In the genomic region with DNA sequence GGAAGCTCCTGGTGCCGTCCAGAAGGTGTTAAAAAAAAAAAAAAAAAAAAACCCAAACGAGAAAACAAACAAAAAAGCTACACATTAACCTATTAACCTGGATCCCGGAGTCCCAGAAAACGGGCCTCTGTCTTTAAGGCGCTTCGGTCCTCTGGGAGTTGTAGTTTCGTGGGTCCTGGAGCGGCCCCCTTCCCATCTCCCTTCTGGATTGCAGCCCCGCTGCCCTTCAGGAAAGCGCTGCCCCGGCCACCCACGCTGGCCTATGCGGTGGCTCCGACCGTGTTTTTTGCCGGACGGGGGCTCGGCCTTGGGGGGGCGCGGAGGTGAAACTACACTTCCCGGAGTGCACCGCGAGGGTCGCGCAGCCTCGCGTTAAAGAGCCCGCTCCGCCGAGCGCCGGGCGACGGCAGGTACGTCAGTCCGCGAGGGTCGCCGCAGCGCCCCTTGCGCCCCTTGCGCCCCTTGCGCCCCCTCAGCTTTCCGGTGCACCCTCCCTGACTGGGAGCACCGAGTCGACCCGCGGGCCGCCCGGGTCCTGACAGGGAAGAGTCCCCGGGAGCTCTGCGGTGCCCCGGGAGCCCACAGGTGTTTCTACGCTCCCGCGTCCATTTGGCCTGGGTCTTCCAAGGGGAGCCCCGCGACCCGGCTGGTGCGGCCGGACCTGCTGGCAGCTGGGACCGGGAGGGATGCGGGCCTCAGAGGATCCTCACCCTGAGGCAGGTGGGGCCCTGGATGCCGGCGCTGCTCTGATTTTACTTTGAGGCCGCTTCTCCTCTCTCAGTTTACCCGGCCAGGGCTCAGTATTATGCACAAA, we compare ENCODE assay signal across 1 cellular context.
TF ChIP-seq lines count a peak whose summit lies in the region.

Gene FCSK, plus strand, starts transcription at position 375 of the 814 bp plus-strand sequence. CDS start 8,596 bp downstream, outside the sequence.

TF ChIP-seq in GM12878, 131 proteins besides CTCF, POLR2A, EP300 and RAD21 (continues in another document):
- TF ChIP-seq BHLHE40 (IDR thresholded peaks at IDR 0.05; ENCODE audit: borderline replicate concordance in 1 of 2, low read depth in 2 of 2, low read length in 1 of 2), result 0 out of 4 replicates have a peak, but pooled peaks of 1 of the 2 experiments have one; percentile 34
- no peak for TF ChIP-seq PBX3 (IDR thresholded peaks at IDR 0.05; ENCODE audit: insufficient replicate concordance, low read depth, low read length)
- peak; percentile 33; the same call in 1 of the 2 replicates for TF ChIP-seq ATF7 (IDR thresholded peaks at IDR 0.05; ENCODE audit: low read depth)
- TF ChIP-seq STAT3 (IDR thresholded peaks at IDR 0.05; ENCODE audit: low read depth, low read length), result no peak
- no peak for TF ChIP-seq TCF7 (IDR thresholded peaks at IDR 0.05; ENCODE audit: borderline replicate concordance)
- no peak for TF ChIP-seq NFIC (IDR thresholded peaks at IDR 0.05; ENCODE audit: low read depth, low read length)
- TF ChIP-seq ZNF592 (IDR thresholded peaks at IDR 0.05), result no peak
- TF ChIP-seq, protein P1, sequence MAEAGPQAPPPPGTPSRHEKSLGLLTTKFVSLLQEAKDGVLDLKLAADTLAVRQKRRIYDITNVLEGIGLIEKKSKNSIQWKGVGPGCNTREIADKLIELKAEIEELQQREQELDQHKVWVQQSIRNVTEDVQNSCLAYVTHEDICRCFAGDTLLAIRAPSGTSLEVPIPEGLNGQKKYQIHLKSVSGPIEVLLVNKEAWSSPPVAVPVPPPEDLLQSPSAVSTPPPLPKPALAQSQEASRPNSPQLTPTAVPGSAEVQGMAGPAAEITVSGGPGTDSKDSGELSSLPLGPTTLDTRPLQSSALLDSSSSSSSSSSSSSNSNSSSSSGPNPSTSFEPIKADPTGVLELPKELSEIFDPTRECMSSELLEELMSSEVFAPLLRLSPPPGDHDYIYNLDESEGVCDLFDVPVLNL (IDR thresholded peaks at IDR 0.05; ENCODE audit: low read depth, low read length), result no peak
- 0 out of 2 replicates have a peak, but pooled peaks have one; percentile 11 for TF ChIP-seq REST (IDR thresholded peaks at IDR 0.05; ENCODE audit: low read depth, low read length)
- TF ChIP-seq CREB1 (IDR thresholded peaks at IDR 0.05; ENCODE audit: low read depth), result peak; percentile 91
- no peak for TF ChIP-seq CHD1 (IDR thresholded peaks at IDR 0.05; ENCODE audit: low read depth, low read length)
- TF ChIP-seq ETV6 (conservative IDR thresholded peaks at IDR 0.05 in 1 of 2, IDR thresholded peaks at IDR 0.05 in 1 of 2; ENCODE audit: borderline replicate concordance in 1 of 2, low read depth in 1 of 2), result no peak
- TF ChIP-seq, protein P2, sequence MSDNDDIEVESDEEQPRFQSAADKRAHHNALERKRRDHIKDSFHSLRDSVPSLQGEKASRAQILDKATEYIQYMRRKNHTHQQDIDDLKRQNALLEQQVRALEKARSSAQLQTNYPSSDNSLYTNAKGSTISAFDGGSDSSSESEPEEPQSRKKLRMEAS (IDR thresholded peaks at IDR 0.05; ENCODE audit: low read depth, low read length), result no peak
- peak; percentile 82 for TF ChIP-seq NKRF (conservative IDR thresholded peaks at IDR 0.05)
- TF ChIP-seq EZH2 (IDR thresholded peaks at IDR 0.05; ENCODE audit: borderline replicate concordance, control insufficient read depth, low read depth, low read length), result no peak
- TF ChIP-seq FOXM1 (IDR thresholded peaks at IDR 0.05; ENCODE audit: low read depth, low read length), result no peak
- TF ChIP-seq JUND (IDR thresholded peaks at IDR 0.05; ENCODE audit: low read depth, low read length), result no peak
- 0 out of 2 replicates have a peak, but pooled peaks have one; percentile 8 for TF ChIP-seq TCF3 (IDR thresholded peaks at IDR 0.05; ENCODE audit: borderline replicate concordance, insufficient read depth, low read depth, low read length)
- TF ChIP-seq, protein P3, sequence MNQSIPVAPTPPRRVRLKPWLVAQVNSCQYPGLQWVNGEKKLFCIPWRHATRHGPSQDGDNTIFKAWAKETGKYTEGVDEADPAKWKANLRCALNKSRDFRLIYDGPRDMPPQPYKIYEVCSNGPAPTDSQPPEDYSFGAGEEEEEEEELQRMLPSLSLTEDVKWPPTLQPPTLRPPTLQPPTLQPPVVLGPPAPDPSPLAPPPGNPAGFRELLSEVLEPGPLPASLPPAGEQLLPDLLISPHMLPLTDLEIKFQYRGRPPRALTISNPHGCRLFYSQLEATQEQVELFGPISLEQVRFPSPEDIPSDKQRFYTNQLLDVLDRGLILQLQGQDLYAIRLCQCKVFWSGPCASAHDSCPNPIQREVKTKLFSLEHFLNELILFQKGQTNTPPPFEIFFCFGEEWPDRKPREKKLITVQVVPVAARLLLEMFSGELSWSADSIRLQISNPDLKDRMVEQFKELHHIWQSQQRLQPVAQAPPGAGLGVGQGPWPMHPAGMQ (IDR thresholded peaks at IDR 0.05; ENCODE audit: borderline replicate concordance), result no peak
- no peak for TF ChIP-seq POLR2AphosphoS5 (IDR thresholded peaks at IDR 0.05; ENCODE audit: low read length)
- peak; percentile 94 for TF ChIP-seq GATAD2B (conservative IDR thresholded peaks at IDR 0.05; ENCODE audit: low read depth)
- no peak for TF ChIP-seq SP1 (IDR thresholded peaks at IDR 0.05; ENCODE audit: low read depth, low read length)
- TF ChIP-seq, protein P4, sequence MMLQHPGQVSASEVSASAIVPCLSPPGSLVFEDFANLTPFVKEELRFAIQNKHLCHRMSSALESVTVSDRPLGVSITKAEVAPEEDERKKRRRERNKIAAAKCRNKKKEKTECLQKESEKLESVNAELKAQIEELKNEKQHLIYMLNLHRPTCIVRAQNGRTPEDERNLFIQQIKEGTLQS (IDR thresholded peaks at IDR 0.05; ENCODE audit: borderline replicate concordance, extremely low read depth, low read depth, low read length), result no peak
- no peak for TF ChIP-seq ZBED1 (IDR thresholded peaks at IDR 0.05; ENCODE audit: borderline replicate concordance)
- no peak for TF ChIP-seq SREBF2 (IDR thresholded peaks at IDR 0.05; ENCODE audit: low read length)
- no peak; the same call in 1 of the 2 replicates for TF ChIP-seq SREBF1 (IDR thresholded peaks at IDR 0.05; ENCODE audit: low read length)
- TF ChIP-seq CREM (IDR thresholded peaks at IDR 0.05; ENCODE audit: low read depth), result peak; percentile 81
- TF ChIP-seq BMI1 (IDR thresholded peaks at IDR 0.05; ENCODE audit: borderline replicate concordance), result no peak
- TF ChIP-seq TBL1XR1 (IDR thresholded peaks at IDR 0.05; ENCODE audit: low read depth, low read length), result no peak; the same call in 1 of the 2 replicates
- no peak for TF ChIP-seq MEF2A (IDR thresholded peaks at IDR 0.05; ENCODE audit: insufficient read depth, low read depth, low read length)
- TF ChIP-seq FOXK2 (IDR thresholded peaks at IDR 0.05), result no peak
- no peak for TF ChIP-seq ZNF217 (IDR thresholded peaks at IDR 0.05)
- no peak for TF ChIP-seq PML (IDR thresholded peaks at IDR 0.05; ENCODE audit: low read length)
- TF ChIP-seq NFYA (IDR thresholded peaks at IDR 0.05; ENCODE audit: borderline replicate concordance, low read depth, low read length), result no peak
- TF ChIP-seq JUNB (IDR thresholded peaks at IDR 0.05), result no peak
- peak; percentile 82 for TF ChIP-seq ZNF207 (IDR thresholded peaks at IDR 0.05; ENCODE audit: borderline replicate concordance)
- TF ChIP-seq, protein P5, sequence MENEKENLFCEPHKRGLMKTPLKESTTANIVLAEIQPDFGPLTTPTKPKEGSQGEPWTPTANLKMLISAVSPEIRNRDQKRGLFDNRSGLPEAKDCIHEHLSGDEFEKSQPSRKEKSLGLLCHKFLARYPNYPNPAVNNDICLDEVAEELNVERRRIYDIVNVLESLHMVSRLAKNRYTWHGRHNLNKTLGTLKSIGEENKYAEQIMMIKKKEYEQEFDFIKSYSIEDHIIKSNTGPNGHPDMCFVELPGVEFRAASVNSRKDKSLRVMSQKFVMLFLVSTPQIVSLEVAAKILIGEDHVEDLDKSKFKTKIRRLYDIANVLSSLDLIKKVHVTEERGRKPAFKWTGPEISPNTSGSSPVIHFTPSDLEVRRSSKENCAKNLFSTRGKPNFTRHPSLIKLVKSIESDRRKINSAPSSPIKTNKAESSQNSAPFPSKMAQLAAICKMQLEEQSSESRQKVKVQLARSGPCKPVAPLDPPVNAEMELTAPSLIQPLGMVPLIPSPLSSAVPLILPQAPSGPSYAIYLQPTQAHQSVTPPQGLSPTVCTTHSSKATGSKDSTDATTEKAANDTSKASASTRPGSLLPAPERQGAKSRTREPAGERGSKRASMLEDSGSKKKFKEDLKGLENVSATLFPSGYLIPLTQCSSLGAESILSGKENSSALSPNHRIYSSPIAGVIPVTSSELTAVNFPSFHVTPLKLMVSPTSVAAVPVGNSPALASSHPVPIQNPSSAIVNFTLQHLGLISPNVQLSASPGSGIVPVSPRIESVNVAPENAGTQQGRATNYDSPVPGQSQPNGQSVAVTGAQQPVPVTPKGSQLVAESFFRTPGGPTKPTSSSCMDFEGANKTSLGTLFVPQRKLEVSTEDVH (IDR thresholded peaks at IDR 0.05; ENCODE audit: low read depth, partially characterized antibody), result no peak
- TF ChIP-seq SUPT20H (IDR thresholded peaks at IDR 0.05; ENCODE audit: borderline replicate concordance, control insufficient read depth, low read depth, low read length), result no peak
- TF ChIP-seq TARDBP (IDR thresholded peaks at IDR 0.05; ENCODE audit: borderline replicate concordance), result no peak
- peak; percentile 29; the same call in 1 of the 2 replicates for TF ChIP-seq BACH1 (IDR thresholded peaks at IDR 0.05; ENCODE audit: borderline replicate concordance)
